Comparison of ENCODE assay signal across 13 cellular contexts in the genomic region with DNA sequence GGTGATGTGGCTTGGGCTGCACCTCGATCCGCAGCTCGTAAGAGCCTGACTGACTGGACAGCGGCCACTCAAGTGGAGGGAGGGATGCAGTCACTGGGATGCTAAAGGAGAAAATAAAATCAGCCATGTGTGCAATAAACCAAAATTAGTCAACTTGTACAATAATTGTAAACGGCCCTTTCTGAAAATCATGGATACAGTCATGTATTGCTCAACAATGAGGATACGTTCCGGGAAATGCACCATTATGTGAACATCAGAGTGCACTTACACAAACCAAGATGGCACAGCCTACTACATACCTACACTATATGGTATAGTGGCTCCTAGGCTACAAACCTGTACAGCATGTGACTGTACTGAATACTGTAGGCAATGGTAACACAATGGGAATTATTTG. TPM values are rescaled to one million over a fixed set of nuclear protein-coding genes. Genes with fewer than 3 reads are reported as not detected.
DNase-seq lines count a peak whose midpoint lies in the region; FAIRE-seq and TF ChIP-seq lines count a peak whose summit lies in the region.
"Had no signal": no experiment of that assay in that cellular context is flagged by ENCODE, and none has a peak within 500 bp of the region (broad histone marks: within the 10 kb centered on the region; RNA-seq: fewer than 3 reads in every experiment).

No MANE protein-coding gene starts in this region.

- peak overlapping the region in 1 of 8 donors; percentile 11 for H3K4me3 Mint-ChIP-seq in CD4-positive, alpha-beta memory T cell
- H3K4me3 Mint-ChIP-seq in immature natural killer cell = no peak overlapping the region
- H3K4me3 Mint-ChIP-seq: GM23338 had no signal

- intact Hi-C loops in CD4-positive, alpha-beta memory T cell (cut with micrococcal nuclease) = no loop called here
- intact Hi-C loops in spleen (cut with DNase I; ENCODE audit: low total_unique reads) (no loop called here), uterus (cut with DNase I; ENCODE audit: low total_unique reads) (no loop called here)

- peak; percentile 26 for FAIRE-seq in HTR-8/SVneo (lab: Jason Lieb, UNC)
- FAIRE-seq: A549, GM12878 had no signal

- POLR2A ChIA-PET in CD4-positive, alpha-beta memory T cell (lab: Charles Lee; ENCODE audit: partially characterized antibody) = interaction anchor here (4.8 to 6.3 kb wide), 2 partner anchors 17 to 25 kb away, joined by 46 to 84 read pairs; partner anchors contain the start of gene NFATC2

- H3K4me1 Mint-ChIP-seq in CD4-positive, alpha-beta memory T cell = peaks cover 54 to 76% (median 64%) of the 10 kb centered on the region in 4 donors
- H3K4me1 Mint-ChIP-seq in immature natural killer cell = peaks cover 79 to 88% of the 10 kb centered on the region in 2 donors
- H3K4me1 Mint-ChIP-seq: GM23338 had no signal

- no peak overlapping the region for H3K4me3 ChIP-seq in CD4-positive, alpha-beta memory T cell (ENCODE audit: low read length in 2 of 2)
- no peak overlapping the region for H3K4me3 ChIP-seq in spleen
- H3K4me3 ChIP-seq in uterus = no peak overlapping the region
- H3K4me3 ChIP-seq: A549, GM12878, GM23338 had no signal

- H3K27ac Mint-ChIP-seq in CD4-positive, alpha-beta memory T cell = peak overlapping the region in 5 of 7 donors; percentile 9 to 52 (median 32)
- peak overlapping the region; percentile 34 to 86 (median 80) for H3K27ac Mint-ChIP-seq in immature natural killer cell
- H3K27ac Mint-ChIP-seq: GM23338 had no signal

- H3K36me3 ChIP-seq in CD4-positive, alpha-beta memory T cell (ENCODE audit: insufficient read depth, low read length) = peaks cover 27% of the 10 kb centered on the region
- H3K36me3 ChIP-seq in spleen = peaks cover 0 to 91% (median 34%) of the 10 kb centered on the region in 6 donors
- no peaks in the 10 kb centered on the region for H3K36me3 ChIP-seq in uterus
- H3K36me3 ChIP-seq: BE2C had no signal

- DNase-seq in CD4-positive, alpha-beta memory T cell = no peak
- no peak for DNase-seq in HTR-8/SVneo (ENCODE audit: insufficient read length, low spot score)
- no peak for DNase-seq in immature natural killer cell
- DNase-seq in spleen = peak; percentile 38
- DNase-seq in DMS153 treated with DMSO at 0.1 percent for 48 hours (lab: John Stamatoyannopoulos, UW; ENCODE audit: unreplicated experiment) = no peak
- no peak for DNase-seq in cerebellum (ENCODE audit: low spot score)
- no peak for DNase-seq in uterus
- DNase-seq: BE2C, H7 had no signal

- peaks cover 53% of the 10 kb centered on the region for H3K4me1 ChIP-seq in CD4-positive, alpha-beta memory T cell (ENCODE audit: insufficient read depth, low read length)
- H3K4me1 ChIP-seq in spleen (peaks cover 6 to 46% (median 24%) of the 10 kb centered on the region in 6 donors), uterus (no peaks in the 10 kb centered on the region)
- H3K4me1 ChIP-seq: A549, BE2C had no signal

- H3K36me3 Mint-ChIP-seq in CD4-positive, alpha-beta memory T cell = peaks cover 49 to 72% of the 10 kb centered on the region in 2 donors
- peaks cover 42 to 57% (median 43%) of the 10 kb centered on the region in 3 donors for H3K36me3 Mint-ChIP-seq in immature natural killer cell

- no peaks in the 10 kb centered on the region for H3K27me3 ChIP-seq in CD4-positive, alpha-beta memory T cell (ENCODE audit: insufficient read depth, low read length)
- no peaks in the 10 kb centered on the region for H3K27me3 ChIP-seq in spleen (replicated peaks in 1 of 7)
- H3K27me3 ChIP-seq in uterus = no peaks in the 10 kb centered on the region
- H3K27me3 ChIP-seq: BE2C had no signal

- H3K27me3 Mint-ChIP-seq in CD4-positive, alpha-beta memory T cell = no peaks in the 10 kb centered on the region
- peaks cover 0 to 11% (median 2%) of the 10 kb centered on the region in 3 donors for H3K27me3 Mint-ChIP-seq in immature natural killer cell (ENCODE audit: low read depth in 3 of 3)

- no peak overlapping the region for H3K27ac ChIP-seq in CD4-positive, alpha-beta memory T cell (ENCODE audit: low read depth, low read length)
- H3K27ac ChIP-seq in spleen (no peak overlapping the region), uterus (no peak overlapping the region)
- H3K27ac ChIP-seq: A549, C4-2B had no signal

- CTCF ChIA-PET in CD4-positive, alpha-beta memory T cell (lab: Charles Lee; ENCODE audit: partially characterized antibody) = interaction anchor here (1.0 to 1.4 kb wide), 2 partner anchors 9 to 46 kb away, joined by 4 read pairs; no protein-coding TSS in a partner anchor

- H3K9me3 Mint-ChIP-seq in CD4-positive, alpha-beta memory T cell = no peaks in the 10 kb centered on the region
- no peaks in the 10 kb centered on the region for H3K9me3 Mint-ChIP-seq in immature natural killer cell
- H3K9me3 Mint-ChIP-seq: GM23338 had no signal

- H3K9me3 ChIP-seq in CD4-positive, alpha-beta memory T cell (ENCODE audit: control insufficient read depth in 1 of 2, low read length in 2 of 2) = no peaks in the 10 kb centered on the region
- H3K9me3 ChIP-seq in spleen = no peaks in the 10 kb centered on the region
- H3K9me3 ChIP-seq in uterus = no peaks in the 10 kb centered on the region
- H3K9me3 ChIP-seq: A549, BE2C had no signal

- TF ChIP-seq POLR2A in spleen (IDR thresholded peaks at IDR 0.05) = no peak
- TF ChIP-seq POLR2A in uterus (IDR thresholded peaks at IDR 0.05) = no peak

- WGBS in spleen, 5 donors = 94 to 97% (median 96%) methylated on average over 7 of the region's 7 CpGs

- no peak for TF ChIP-seq CTCF in spleen (IDR thresholded peaks at IDR 0.05 in 8 of 11, conservative IDR thresholded peaks at IDR 0.05 in 3 of 11)
- no peak for TF ChIP-seq CTCF in uterus (IDR thresholded peaks at IDR 0.05)

RNA-seq across cellular contexts. Expression of gene NFATC2, which starts 25.7 kb away (rescaled TPM):
- 10 to 100 TPM; 64.9 to 71.6 TPM for total RNA-seq in CD4-positive, alpha-beta memory T cell
- 10 to 100 TPM; 14.0 to 42.4 TPM for polyA plus RNA-seq in CD4-positive, alpha-beta memory T cell
- polyA plus RNA-seq in immature natural killer cell (100 to 1,000 TPM in 1 of 3 donors, 10 to 100 TPM in 2; 14.5 to 101 (median 21.3) TPM), spleen (1 to 10 TPM; 6.5 to 9.1 (median 6.8) TPM)
- total RNA-seq in spleen (10 to 100 TPM; 28.0 to 42.9 (median 38.7) TPM), cerebellum (1.3 TPM), uterus (10 to 100 TPM in 3 of 4 donors, 1 to 10 TPM in 1; 5.7 to 36.4 (median 12.0) TPM)
